In the genomic region with DNA sequence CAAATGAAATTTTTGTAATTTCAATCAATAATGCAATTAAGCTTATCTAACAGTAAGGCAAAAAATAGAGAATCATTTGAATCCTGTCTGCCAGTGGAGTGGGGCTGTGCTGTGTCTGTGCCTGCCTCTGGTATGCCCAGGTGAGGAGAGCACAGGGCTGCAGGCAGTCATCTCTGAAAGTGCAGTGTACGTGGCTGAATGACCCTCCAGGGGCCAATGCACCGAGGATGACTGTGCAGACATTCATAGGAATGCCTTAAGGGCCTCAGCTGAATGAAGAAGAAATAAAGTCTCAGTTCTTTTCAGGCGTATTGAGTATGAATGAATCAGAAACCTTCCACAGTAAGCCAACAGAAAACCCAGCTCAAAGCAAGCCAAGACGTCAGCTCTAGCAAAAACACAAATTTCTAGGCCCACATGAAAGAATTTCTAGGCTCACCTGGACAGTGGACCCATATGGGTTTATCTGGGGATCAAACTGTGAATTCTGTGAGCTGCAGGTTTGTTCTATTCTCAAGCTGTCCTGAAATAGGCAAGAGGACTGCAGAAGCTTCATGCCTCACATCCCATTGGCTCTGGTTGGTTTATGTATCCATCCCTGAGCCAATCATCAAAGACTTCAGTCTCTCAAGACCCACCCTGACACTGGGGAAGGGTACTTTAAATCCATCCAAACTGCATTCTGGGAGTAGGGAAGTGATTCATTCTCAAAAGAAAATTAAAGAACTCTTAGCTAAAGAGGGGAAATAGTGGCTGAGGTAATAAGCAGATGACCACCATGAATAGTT, we compare ENCODE assay signal across 21 cellular contexts.
"Had no signal": no experiment of that assay in that cellular context is flagged by ENCODE, and none has a peak within 500 bp of the region (broad histone marks: within the 10 kb centered on the region; RNA-seq: fewer than 3 reads in every experiment).

No MANE protein-coding gene starts in this region.

- H3K4me3 ChIP-seq: adrenal gland, body of pancreas, esophagus muscularis mucosa, heart right ventricle, left ventricle myocardium inferior, right lobe of liver had no signal

- H3K36me3 ChIP-seq: adrenal gland, esophagus muscularis mucosa, heart right ventricle, left ventricle myocardium inferior, neutrophil, right lobe of liver had no signal

- FAIRE-seq: islet of Langerhans had no signal

- ATAC-seq: body of pancreas; effector memory CD8-positive, alpha-beta T cell; heart right ventricle; stimulated activated naive CD8-positive, alpha-beta T cell treated with anti-CD3 and anti-CD28 coated beads, Interleukin-15, Interleukin-2, amounts not matched to agents 100 U/mL and 50 U/mL, for 24 hours; T-cell had no signal

- H3K27me3 ChIP-seq: adrenal gland, body of pancreas, esophagus muscularis mucosa, heart right ventricle, neutrophil, right lobe of liver had no signal

- H3K4me1 ChIP-seq: adrenal gland, body of pancreas, left ventricle myocardium inferior, right lobe of liver had no signal

- H3K27ac ChIP-seq: adrenal gland, body of pancreas, esophagus muscularis mucosa, heart right ventricle, left ventricle myocardium inferior, neutrophil, right lobe of liver had no signal

- DNase-seq: activated CD4-positive, alpha-beta T cell treated with anti-CD3 and anti-CD28 coated beads for 4 hours; activated CD4-positive, alpha-beta T cell treated with anti-CD3 and anti-CD28 coated beads, Interleukin-2, amount 50 U/mL, for 4 hours; activated CD8-positive, alpha-beta memory T cell treated with anti-CD3 and anti-CD28 coated beads for 24 hours; activated effector memory CD4-positive, alpha-beta T cell treated with anti-CD3 and anti-CD28 coated beads, Interleukin-2, amount 50 U/mL, for 16 hours; activated naive CD4-positive, alpha-beta T cell treated with anti-CD3 and anti-CD28 coated beads for 36 hours; activated naive CD8-positive, alpha-beta T cell treated with anti-CD3 and anti-CD28 coated beads for 36 hours; adrenal gland; aorta; body of pancreas; cortex of kidney; effector memory CD8-positive, alpha-beta T cell; foreskin melanocyte; heart right ventricle; left ventricle myocardium inferior; right lobe of liver; stimulated activated CD4-positive, alpha-beta T cell treated with anti-CD3 and anti-CD28 coated beads, Interleukin-4, amount 100 ng/mL, for 1 hour; stimulated activated naive CD8-positive, alpha-beta T cell treated with anti-CD3 and anti-CD28 coated beads, Interleukin-15, Interleukin-2, amounts not matched to agents 100 U/mL and 50 U/mL, for 24 hours; T-cell had no signal

- H3K9me3 ChIP-seq: adrenal gland, body of pancreas, esophagus muscularis mucosa, left ventricle myocardium inferior, neutrophil, right lobe of liver had no signal
